ENCODE assay signal across 8 cellular contexts in the genomic region with DNA sequence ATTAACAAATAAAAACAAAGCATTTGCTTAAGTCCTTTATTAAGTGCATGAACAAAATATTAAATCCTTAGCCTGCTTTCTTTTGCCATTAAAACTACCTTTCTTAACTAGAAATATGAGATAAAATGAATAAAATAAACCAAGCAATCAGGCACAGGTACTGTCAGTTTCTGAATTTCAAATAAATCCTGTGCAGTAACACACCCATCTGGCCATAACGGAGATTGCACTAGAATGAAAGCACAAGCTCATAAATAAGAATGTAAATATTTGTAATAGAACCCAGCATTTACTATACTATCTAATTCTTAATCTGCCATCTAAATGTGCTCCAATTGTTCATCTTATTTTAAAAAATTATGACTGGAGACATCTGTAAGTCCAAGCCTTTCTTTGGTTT. TPM values are rescaled to one million over a fixed set of nuclear protein-coding genes. Genes with fewer than 3 reads are reported as not detected.
DNase-seq lines count a peak whose midpoint lies in the region; ATAC-seq and TF ChIP-seq lines count a peak whose summit lies in the region.

No MANE protein-coding gene starts in this region.

- no peaks in the 10 kb centered on the region for H3K27me3 Mint-ChIP-seq in activated T-helper 1 cell treated with anti-CD3 and anti-CD28 coated beads, Interleukin-12 subunit alpha, Interleukin-12 subunit beta, Interleukin-2, Interleukin-4 antibody, amounts not matched to agents 30 ng/mL and 10 ng/mL and 1 ng/mL, durations not matched to agents 14 hours and 24 hours and 36 hours (ENCODE audit: insufficient read depth)

- in situ Hi-C loops in GM13976 (cut with MboI; ENCODE audit: low sequenced_read_pairs, unreplicated experiment) = loop anchor here (25.0 kb wide), 1 partner anchor 307 kb away; a partner anchor contains a TSS

- no peak for ATAC-seq in HG03108 (IDR thresholded peaks at IDR 0.05; ENCODE audit: unreplicated experiment)

- peaks cover 37% of the 10 kb centered on the region for H3K4me1 Mint-ChIP-seq in activated T-helper 1 cell treated with anti-CD3 and anti-CD28 coated beads, Interleukin-12 subunit alpha, Interleukin-12 subunit beta, Interleukin-2, Interleukin-4 antibody, amounts not matched to agents 30 ng/mL and 10 ng/mL and 1 ng/mL, durations not matched to agents 14 hours and 24 hours and 36 hours (ENCODE audit: low read depth)

- H3K4me3 ChIP-seq in foreskin fibroblast (ENCODE audit: low read depth in 1 of 2, low read length in 2 of 2) = no peak overlapping the region

- H3K9me3 Mint-ChIP-seq in activated T-helper 1 cell treated with anti-CD3 and anti-CD28 coated beads, Interleukin-12 subunit alpha, Interleukin-12 subunit beta, Interleukin-2, Interleukin-4 antibody, amounts not matched to agents 30 ng/mL and 10 ng/mL and 1 ng/mL, durations not matched to agents 14 hours and 24 hours and 36 hours = no peaks in the 10 kb centered on the region

- TF ChIP-seq CTCF in GM13976 (IDR thresholded peaks at IDR 0.05; ENCODE audit: borderline replicate concordance, control extremely low read depth, extremely low read depth, insufficient read depth, missing control alignments) (peak; percentile 27), foreskin fibroblast (IDR thresholded peaks at IDR 0.05; ENCODE audit: low read depth, low read length) (peak; percentile 32)

- H3K36me3 Mint-ChIP-seq in activated T-helper 1 cell treated with anti-CD3 and anti-CD28 coated beads, Interleukin-12 subunit alpha, Interleukin-12 subunit beta, Interleukin-2, Interleukin-4 antibody, amounts not matched to agents 30 ng/mL and 10 ng/mL and 1 ng/mL, durations not matched to agents 14 hours and 24 hours and 36 hours (ENCODE audit: low read depth) = peaks cover 12% of the 10 kb centered on the region

- no peak overlapping the region for H3K4me3 Mint-ChIP-seq in activated T-helper 1 cell treated with anti-CD3 and anti-CD28 coated beads, Interleukin-12 subunit alpha, Interleukin-12 subunit beta, Interleukin-2, Interleukin-4 antibody, amounts not matched to agents 30 ng/mL and 10 ng/mL and 1 ng/mL, durations not matched to agents 14 hours and 24 hours and 36 hours

- DNase-seq in AML-193 (lab: John Stamatoyannopoulos, UW) = peak; percentile 16 to 17
- no peak for DNase-seq in GM13976 (ENCODE audit: low spot score)
- peak; percentile 60 for DNase-seq in RKO (ENCODE audit: low spot score)
- DNase-seq in foreskin fibroblast = peak in 1 of 2 donors; percentile 56
- no peak for DNase-seq in pons (ENCODE audit: low spot score)
- DNase-seq in HK-2 (ENCODE audit: unreplicated experiment) = no peak
- DNase-seq in activated T-helper 1 cell treated with anti-CD3 and anti-CD28 coated beads, Interleukin-12 subunit alpha, Interleukin-12 subunit beta, Interleukin-2, Interleukin-4 antibody, amounts not matched to agents 30 ng/mL and 10 ng/mL and 1 ng/mL, durations not matched to agents 14 hours and 24 hours and 36 hours (ENCODE audit: low spot score) = no peak

- H3K27ac Mint-ChIP-seq in activated T-helper 1 cell treated with anti-CD3 and anti-CD28 coated beads, Interleukin-12 subunit alpha, Interleukin-12 subunit beta, Interleukin-2, Interleukin-4 antibody, amounts not matched to agents 30 ng/mL and 10 ng/mL and 1 ng/mL, durations not matched to agents 14 hours and 24 hours and 36 hours = no peak overlapping the region

- intact Hi-C loops in activated T-helper 1 cell treated with anti-CD3 and anti-CD28 coated beads, Interleukin-12 subunit alpha, Interleukin-12 subunit beta, Interleukin-2, Interleukin-4 antibody, amounts not matched to agents 30 ng/mL and 10 ng/mL and 1 ng/mL, durations not matched to agents 14 hours and 24 hours and 36 hours (cut with micrococcal nuclease) = no loop called here

RNA-seq across cellular contexts. Expression of a gene that starts 31.9 kb away (rescaled TPM):
- total RNA-seq in activated T-helper 1 cell treated with anti-CD3 and anti-CD28 coated beads, Interleukin-12 subunit alpha, Interleukin-12 subunit beta, Interleukin-2, Interleukin-4 antibody, amounts not matched to agents 30 ng/mL and 10 ng/mL and 1 ng/mL, durations not matched to agents 14 hours and 24 hours and 36 hours = 45.1 and 50.5 TPM in 2 replicates

RNA-seq across cellular contexts. Expression of a gene that starts 32.1 kb away (rescaled TPM):
- 1.1 and 2.5 TPM in 2 replicates for total RNA-seq in activated T-helper 1 cell treated with anti-CD3 and anti-CD28 coated beads, Interleukin-12 subunit alpha, Interleukin-12 subunit beta, Interleukin-2, Interleukin-4 antibody, amounts not matched to agents 30 ng/mL and 10 ng/mL and 1 ng/mL, durations not matched to agents 14 hours and 24 hours and 36 hours

RNA-seq across cellular contexts. Expression of a gene that starts 59.3 kb away (rescaled TPM):
- 2.9 and 4.5 TPM in 2 replicates for total RNA-seq in activated T-helper 1 cell treated with anti-CD3 and anti-CD28 coated beads, Interleukin-12 subunit alpha, Interleukin-12 subunit beta, Interleukin-2, Interleukin-4 antibody, amounts not matched to agents 30 ng/mL and 10 ng/mL and 1 ng/mL, durations not matched to agents 14 hours and 24 hours and 36 hours

Comparison
In these comparisons a context has a peak if more than half of its experiments do, and no peak if none do; other contexts are left out.
1. DNase-seq: peak in AML-193 (2 of 2) and RKO (single experiment); none in GM13976 (single experiment), pons (single experiment), HK-2 (single experiment) and activated T-helper 1 cell treated with anti-CD3 and anti-CD28 coated beads, Interleukin-12 subunit alpha, Interleukin-12 subunit beta, Interleukin-2, Interleukin-4 antibody, amounts not matched to agents 30 ng/mL and 10 ng/mL and 1 ng/mL, durations not matched to agents 14 hours and 24 hours and 36 hours (single experiment).